ENCODE assay signal across 8 cellular contexts in the genomic region with DNA sequence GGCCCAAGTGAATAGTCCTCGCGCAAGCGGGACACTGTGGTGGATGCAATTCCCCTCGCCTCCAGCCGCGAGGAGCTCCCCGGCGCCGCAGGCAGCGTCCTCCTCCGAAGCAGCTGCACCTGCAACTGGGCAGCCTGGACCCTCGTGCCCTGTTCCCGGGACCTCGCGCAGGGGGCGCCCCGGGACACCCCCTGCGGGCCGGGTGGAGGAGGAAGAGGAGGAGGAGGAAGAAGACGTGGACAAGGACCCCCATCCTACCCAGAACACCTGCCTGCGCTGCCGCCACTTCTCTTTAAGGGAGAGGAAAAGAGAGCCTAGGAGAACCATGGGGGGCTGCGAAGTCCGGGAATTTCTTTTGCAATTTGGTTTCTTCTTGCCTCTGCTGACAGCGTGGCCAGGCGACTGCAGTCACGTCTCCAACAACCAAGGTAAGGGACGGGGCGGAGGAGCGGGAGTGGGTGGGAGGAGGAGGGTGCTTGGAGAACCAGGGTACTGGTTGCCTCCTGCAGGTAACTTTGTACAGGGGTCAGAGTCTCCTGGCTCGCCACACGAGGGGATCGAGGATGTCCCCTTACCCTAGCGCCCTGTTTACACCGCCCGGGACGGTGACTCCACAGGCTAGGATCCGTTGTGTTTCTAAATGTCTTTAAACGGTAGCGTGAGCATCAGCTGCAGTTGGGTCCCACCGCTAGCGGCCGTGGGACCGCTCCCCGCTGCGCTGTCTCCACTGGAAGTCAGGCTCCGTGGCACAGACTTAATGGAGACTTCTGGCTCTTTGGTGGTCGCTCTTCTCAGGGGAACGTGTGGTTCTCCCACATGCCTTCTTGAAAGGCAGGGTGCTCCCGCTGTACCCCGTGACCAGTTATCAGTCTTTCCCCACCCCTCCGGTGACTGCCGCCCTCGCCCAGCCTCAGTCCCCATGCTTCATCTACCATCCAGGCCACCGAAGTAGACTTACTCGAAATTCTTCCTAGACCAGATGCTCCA. TPM values are rescaled to one million over a fixed set of nuclear protein-coding genes. Genes with fewer than 3 reads are reported as not detected.
DNase-seq lines count a peak whose midpoint lies in the region; ATAC-seq, FAIRE-seq and TF ChIP-seq lines count a peak whose summit lies in the region.

A gene (plus strand): TSS at position 14 of the 987 bp plus-strand sequence.

- FAIRE-seq in endothelial cell of umbilical vein (lab: Jason Lieb, UNC): no peak

- peak in 1 of 2 experiments; percentile 1 for DNase-seq in Caco-2
- DNase-seq in NT2/D1 (ENCODE audit: low read depth, low spot score): no peak
- no peak for DNase-seq in endothelial cell of umbilical vein (ENCODE audit: low read depth, low spot score)
- DNase-seq in NCI-H128 (lab: John Stamatoyannopoulos, UW; ENCODE audit: unreplicated experiment): no peak
- no peak for DNase-seq in NCI-H345 (lab: John Stamatoyannopoulos, UW)

- CTCF ChIA-PET in Caco-2 (lab: Charles Lee): no interaction called here
- CTCF ChIA-PET in endothelial cell of umbilical vein (lab: Charles Lee): interaction anchor here (1.1 to 1.8 kb wide), 3 partner anchors 481 to 950 kb away, joined by 3 to 11 read pairs (median 7); a partner anchor contains a TSS

- H3K9me3 ChIP-seq in Caco-2 (no peaks in the 10 kb centered on the region), NT2/D1 (ENCODE audit: insufficient read depth, low read length) (no peaks in the 10 kb centered on the region), endothelial cell of umbilical vein (replicated peaks; ENCODE audit: control insufficient read depth, insufficient read depth, low read length) (no peaks in the 10 kb centered on the region), neuron (ENCODE audit: low read length) (no peaks in the 10 kb centered on the region)

- H2AFZ ChIP-seq in endothelial cell of umbilical vein (ENCODE audit: low read depth, low read length) (peak within 1 kb of the TSS; percentile 69), neuron (ENCODE audit: low read depth, low read length) (peak within 1 kb of the TSS; percentile 92)

- no peaks in the 10 kb centered on the region for H3K36me3 ChIP-seq in Caco-2 (ENCODE audit: control insufficient read depth, insufficient read depth, low read length)
- H3K36me3 ChIP-seq in NT2/D1 (ENCODE audit: insufficient read depth, insufficient read length, low read length): no peaks in the 10 kb centered on the region
- H3K36me3 ChIP-seq in endothelial cell of umbilical vein (ENCODE audit: control insufficient read depth in 2 of 2, extremely low read depth in 1 of 2, insufficient read depth in 2 of 2, low read length in 2 of 2): no peaks in the 10 kb centered on the region
- H3K36me3 ChIP-seq in neuron (ENCODE audit: insufficient read depth, low read length): no peaks in the 10 kb centered on the region

- H3K4me1 ChIP-seq in Caco-2 (no peaks in the 10 kb centered on the region), NT2/D1 (ENCODE audit: insufficient read depth, insufficient read length) (no peaks in the 10 kb centered on the region), endothelial cell of umbilical vein (ENCODE audit: control insufficient read depth, extremely low read depth, insufficient read depth, low read length) (peaks cover 7% of the 10 kb centered on the region), neuron (ENCODE audit: insufficient read depth, low read length) (peaks cover 8% of the 10 kb centered on the region)

- H3K4me3 ChIP-seq in Caco-2 (ENCODE audit: low read depth, low read length) (peak within 1 kb of the TSS; percentile 67), NT2/D1 (ENCODE audit: insufficient read length, low read depth) (peak within 1 kb of the TSS; percentile 89), endothelial cell of umbilical vein (replicated peaks in 1 of 3; ENCODE audit: insufficient read depth in 1 of 3, low read depth in 1 of 3, low read length in 3 of 3) (peak within 1 kb of the TSS in 2 of 3 experiments; percentile 32 to 39), neuron (ENCODE audit: low read length) (peak within 1 kb of the TSS; percentile 60)

- TF ChIP-seq POLR2A in endothelial cell of umbilical vein (IDR thresholded peaks at IDR 0.05; ENCODE audit: low read depth, low read length): no peak

- BruUV-seq in Caco-2 (replicated peaks; lab: Mats Ljungman, UMichigan) (no TSS peak), endothelial cell of umbilical vein (replicated peaks; lab: Mats Ljungman, UMichigan) (no TSS peak)

- no peak for TF ChIP-seq CTCF in Caco-2 (IDR thresholded peaks at IDR 0.05; ENCODE audit: insufficient read depth in 1 of 2, low read depth in 1 of 2, low read length in 1 of 2, severe bottlenecking in 1 of 2, unreplicated experiment in 1 of 2)
- TF ChIP-seq CTCF in endothelial cell of umbilical vein (IDR thresholded peaks at IDR 0.05; ENCODE audit: extremely low read depth in 1 of 2, insufficient read depth in 1 of 2, low read depth in 1 of 2, low read length in 2 of 2): no peak

- H3K27me3 ChIP-seq in Caco-2 (replicated peaks; ENCODE audit: control insufficient read depth, insufficient read depth, low read length) (no peaks in the 10 kb centered on the region), NT2/D1 (ENCODE audit: insufficient read depth, insufficient read length) (peaks cover 39% of the 10 kb centered on the region), endothelial cell of umbilical vein (ENCODE audit: control insufficient read depth in 2 of 2, insufficient read depth in 2 of 2, low read length in 2 of 2) (peaks cover 17 to 33% of the 10 kb centered on the region in 2 experiments), neuron (ENCODE audit: insufficient read depth, low read length) (peaks cover 4% of the 10 kb centered on the region)

- no peak within 1 kb of the TSS for H3K27ac Mint-ChIP-seq in Caco-2 (ENCODE audit: unreplicated experiment)

- H3K36me3 Mint-ChIP-seq in Caco-2 (ENCODE audit: insufficient read depth, unreplicated experiment): peaks cover 6% of the 10 kb centered on the region

- peak within 1 kb of the TSS; percentile 76 for H3K4me3 Mint-ChIP-seq in Caco-2 (ENCODE audit: unreplicated experiment)

- no peak within 1 kb of the TSS for H3K27ac ChIP-seq in endothelial cell of umbilical vein (ENCODE audit: insufficient read depth, low read depth, low read length)

- H3K27me3 Mint-ChIP-seq in Caco-2 (ENCODE audit: insufficient read depth, unreplicated experiment): no peaks in the 10 kb centered on the region

- peak within 1 kb of the TSS; percentile 74 for H3K4me2 ChIP-seq in endothelial cell of umbilical vein (ENCODE audit: insufficient read depth, low read length)

- H3K9me3 Mint-ChIP-seq in Caco-2 (ENCODE audit: unreplicated experiment): no peaks in the 10 kb centered on the region

- dilution Hi-C loops in endothelial cell of umbilical vein (cut with MboI; ENCODE audit: extremely low pct_ligation_motif_present, low sequenced_read_pairs): no loop called here

- H3K9me1 ChIP-seq in endothelial cell of umbilical vein (replicated peaks; ENCODE audit: control insufficient read depth, extremely low read depth, insufficient read depth, low read length): no peaks in the 10 kb centered on the region

- POLR2A ChIA-PET in Caco-2 (lab: Charles Lee): no interaction called here
- POLR2A ChIA-PET in endothelial cell of umbilical vein (lab: Charles Lee): no interaction called here

- intact Hi-C loops in Caco-2 (cut with micrococcal nuclease; ENCODE audit: unreplicated experiment) (loop anchor here (5.0 to 10.0 kb wide), 4 partner anchors 183 to 340 kb away; no protein-coding TSS in a partner anchor), endothelial cell of umbilical vein (cut with micrococcal nuclease) (loop anchor here (10.0 kb wide), 1 partner anchor 790 kb away; no protein-coding TSS in a partner anchor)

- no peaks in the 10 kb centered on the region for H4K20me1 ChIP-seq in endothelial cell of umbilical vein (replicated peaks; ENCODE audit: control insufficient read depth, extremely low read depth, insufficient read depth, low read length)

- H3K4me1 Mint-ChIP-seq in Caco-2 (ENCODE audit: low read depth, unreplicated experiment): peaks cover 7% of the 10 kb centered on the region

- H3K79me2 ChIP-seq in endothelial cell of umbilical vein (ENCODE audit: control insufficient read depth, insufficient read depth, low read length): no peaks in the 10 kb centered on the region

- ATAC-seq in GM18858 (IDR thresholded peaks at IDR 0.05; ENCODE audit: unreplicated experiment) (no peak), GM19455 (IDR thresholded peaks at IDR 0.05; ENCODE audit: unreplicated experiment) (no peak)

- H3K9ac ChIP-seq in NT2/D1 (ENCODE audit: insufficient read length, low read depth) (peak within 1 kb of the TSS; percentile 83), endothelial cell of umbilical vein (replicated peaks; ENCODE audit: extremely low read depth, insufficient read depth, low read length) (no peak within 1 kb of the TSS)

TF ChIP-seq in endothelial cell of umbilical vein, 7 proteins besides CTCF, POLR2A, EP300 and RAD21:
- TF ChIP-seq FOS (IDR thresholded peaks at IDR 0.05; ENCODE audit: borderline replicate concordance, insufficient read depth, low read length) (no peak), EZH2 (IDR thresholded peaks at IDR 0.05; ENCODE audit: borderline replicate concordance, low read depth, low read length, severe bottlenecking) (peak; percentile 11)

RNA-seq across cellular contexts. Expression of the gene that starts here (rescaled TPM):
- total RNA-seq in Caco-2 (2022): 2.7 and 2.9 TPM in 2 replicates
- 0.28 TPM in 1 of 2 replicates, not detected in the other for total RNA-seq in endothelial cell of umbilical vein
- polyA plus RNA-seq in endothelial cell of umbilical vein: not detected in 2 replicates
- polyA plus RNA-seq in endothelial cell of umbilical vein (2011; cell fraction: cytosol; rRNA removed): 0.06 TPM in 1 of 2 replicates, not detected in the other
- polyA plus RNA-seq in endothelial cell of umbilical vein (2011; cell fraction: nucleus; rRNA removed): not detected in 2 replicates
- polyA plus RNA-seq in endothelial cell of umbilical vein (2012): not detected in 2 replicates
- polyA minus RNA-seq in endothelial cell of umbilical vein: not detected in 2 replicates
- 0.61 TPM for polyA minus RNA-seq in endothelial cell of umbilical vein (2011; cell fraction: cytosol; rRNA and poly(A)+ RNA removed)
- polyA minus RNA-seq in endothelial cell of umbilical vein (2011; cell fraction: nucleus; rRNA and poly(A)+ RNA removed): 0.24 and 0.38 TPM in 2 replicates

Comparison
In these comparisons a context has a peak if more than half of its experiments do, and no peak if none do; other contexts are left out.
1. H3K4me3 ChIP-seq: peak in every context shown above with its lines; median percentile 89 in NT2/D1; 67 in Caco-2; 60 in neuron; 36 in endothelial cell of umbilical vein.